ENCODE assay signal across 8 cellular contexts in genomic region chr1:40978886-40979240, GRCh38. TPM values are rescaled to one million over a fixed set of nuclear protein-coding genes. Genes with fewer than 3 reads are reported as not detected.
DNase-seq lines count a peak whose midpoint lies in the region; ATAC-seq, FAIRE-seq and TF ChIP-seq lines count a peak whose summit lies in the region.

No MANE protein-coding gene starts in this region.

- no peaks in the 10 kb centered on the region for H3K9me3 ChIP-seq in CD4-positive, alpha-beta memory T cell (ENCODE audit: control insufficient read depth in 1 of 2, low read length in 2 of 2)
- H3K9me3 ChIP-seq in PC-9 (ENCODE audit: insufficient read depth, low read depth) (no peaks in the 10 kb centered on the region), endothelial cell of umbilical vein (replicated peaks; ENCODE audit: control insufficient read depth, insufficient read depth, low read length) (no peaks in the 10 kb centered on the region), neutrophil (no peaks in the 10 kb centered on the region)

- H2AFZ ChIP-seq in PC-9 (peak overlapping the region; percentile 88), endothelial cell of umbilical vein (ENCODE audit: low read depth, low read length) (peak overlapping the region; percentile 99)

- H3K9me3 Mint-ChIP-seq in CD4-positive, alpha-beta memory T cell, result no peaks in the 10 kb centered on the region

- peaks cover 0 to 11% of the 10 kb centered on the region in 2 donors for H3K36me3 Mint-ChIP-seq in CD4-positive, alpha-beta memory T cell

- dilution Hi-C loops in endothelial cell of umbilical vein (cut with MboI; ENCODE audit: extremely low pct_ligation_motif_present, low sequenced_read_pairs), result no loop called here

- peaks cover 25% of the 10 kb centered on the region for H3K4me1 ChIP-seq in CD4-positive, alpha-beta memory T cell (ENCODE audit: insufficient read depth, low read length)
- H3K4me1 ChIP-seq in PC-9 (replicated peaks; ENCODE audit: insufficient read depth), result peaks cover 22% of the 10 kb centered on the region
- peaks cover 18% of the 10 kb centered on the region for H3K4me1 ChIP-seq in endothelial cell of umbilical vein (ENCODE audit: control insufficient read depth, extremely low read depth, insufficient read depth, low read length)
- peaks cover 9 to 16% of the 10 kb centered on the region in 2 experiments for H3K4me1 ChIP-seq in neutrophil (ENCODE audit: control insufficient read depth in 1 of 2, insufficient read depth in 1 of 2, low read depth in 1 of 2, low read length in 1 of 2)

- BruUV-seq in PC-9 (replicated peaks; lab: Mats Ljungman, UMichigan) (TSS peak; percentile 82), endothelial cell of umbilical vein (replicated peaks; lab: Mats Ljungman, UMichigan) (no TSS peak)

- H3K4me2 ChIP-seq in PC-9, result peak overlapping the region; percentile 98
- peak overlapping the region; percentile 49 for H3K4me2 ChIP-seq in endothelial cell of umbilical vein (ENCODE audit: insufficient read depth, low read length)

- H4K20me1 ChIP-seq in PC-9 (ENCODE audit: insufficient read depth), result peaks cover 27% of the 10 kb centered on the region
- H4K20me1 ChIP-seq in endothelial cell of umbilical vein (replicated peaks; ENCODE audit: control insufficient read depth, extremely low read depth, insufficient read depth, low read length), result no peaks in the 10 kb centered on the region

- DNase-seq in CD4-positive, alpha-beta memory T cell, result peak in 2 of 5 donors; percentile 6 to 9
- DNase-seq in PC-9 (no peak), endothelial cell of umbilical vein (ENCODE audit: low read depth, low spot score) (no peak), NCI-H82 treated with DMSO at 0.1 percent for 48 hours (lab: John Stamatoyannopoulos, UW; ENCODE audit: unreplicated experiment) (no peak)
- no peak for DNase-seq in activated effector memory CD4-positive, alpha-beta T cell treated with anti-CD3 and anti-CD28 coated beads, Interleukin-2, amount 50 U/mL, for 16 hours

- TF ChIP-seq POLR2A in endothelial cell of umbilical vein (IDR thresholded peaks at IDR 0.05; ENCODE audit: low read depth, low read length), result no peak

- H3F3A ChIP-seq in PC-9 (ENCODE audit: insufficient read depth, low read depth), result peaks cover 20% of the 10 kb centered on the region

- no peak for TF ChIP-seq CTCF in PC-9 (conservative IDR thresholded peaks at IDR 0.05)
- TF ChIP-seq CTCF in endothelial cell of umbilical vein (IDR thresholded peaks at IDR 0.05; ENCODE audit: extremely low read depth in 1 of 2, insufficient read depth in 1 of 2, low read depth in 1 of 2, low read length in 2 of 2), result no peak
- no peak for TF ChIP-seq CTCF in neutrophil (IDR thresholded peaks at IDR 0.05)

- CTCF ChIA-PET in CD4-positive, alpha-beta memory T cell (lab: Charles Lee; ENCODE audit: partially characterized antibody), result interaction anchor here (1.1 to 3.8 kb wide), 5 partner anchors 15 to 29 kb away, joined by 3 to 32 read pairs (median 5); no protein-coding TSS in a partner anchor
- CTCF ChIA-PET in PC-9 (lab: Charles Lee), result no interaction called here
- CTCF ChIA-PET in endothelial cell of umbilical vein (lab: Charles Lee), result interaction anchor here (1.4 to 1.7 kb wide), 3 partner anchors 8 to 26 kb away, joined by 3 to 7 read pairs (median 5); no protein-coding TSS in a partner anchor

- H3K27ac Mint-ChIP-seq in CD4-positive, alpha-beta memory T cell, result peak overlapping the region in 6 of 7 donors; percentile 61 to 90 (median 88)

- H3K9me1 ChIP-seq in endothelial cell of umbilical vein (replicated peaks; ENCODE audit: control insufficient read depth, extremely low read depth, insufficient read depth, low read length), result no peaks in the 10 kb centered on the region

- H3K27me3 ChIP-seq in CD4-positive, alpha-beta memory T cell (ENCODE audit: insufficient read depth, low read length), result no peaks in the 10 kb centered on the region
- H3K27me3 ChIP-seq in PC-9 (ENCODE audit: insufficient read depth, low read depth), result no peaks in the 10 kb centered on the region
- H3K27me3 ChIP-seq in endothelial cell of umbilical vein (ENCODE audit: control insufficient read depth in 2 of 2, insufficient read depth in 2 of 2, low read length in 2 of 2), result no peaks in the 10 kb centered on the region
- H3K27me3 ChIP-seq in neutrophil, result no peaks in the 10 kb centered on the region

- POLR2A ChIA-PET in CD4-positive, alpha-beta memory T cell (lab: Charles Lee; ENCODE audit: partially characterized antibody), result interaction anchor here (0.6 to 2.9 kb wide), 7 partner anchors 11 to 290 kb away, joined by 3 to 25 read pairs (median 4); partner anchors contain the start of genes CITED4 and NFYC
- POLR2A ChIA-PET in PC-9 (lab: Charles Lee; ENCODE audit: unreplicated experiment), result interaction anchor here (0.6 kb wide), 1 partner anchor 448 kb away, joined by 3 read pairs; no protein-coding TSS in a partner anchor
- POLR2A ChIA-PET in endothelial cell of umbilical vein (lab: Charles Lee), result interaction anchor here (0.9 kb wide), 1 partner anchor 121 kb away, joined by 3 read pairs; no protein-coding TSS in a partner anchor

- peak overlapping the region; percentile 90 for H3K9ac ChIP-seq in endothelial cell of umbilical vein (replicated peaks; ENCODE audit: extremely low read depth, insufficient read depth, low read length)

- H3K27me3 Mint-ChIP-seq in CD4-positive, alpha-beta memory T cell, result no peaks in the 10 kb centered on the region

- peak overlapping the region; percentile 81 for H3K27ac ChIP-seq in CD4-positive, alpha-beta memory T cell (ENCODE audit: low read depth, low read length)
- peak overlapping the region; percentile 84 for H3K27ac ChIP-seq in PC-9
- peak overlapping the region; percentile 88 for H3K27ac ChIP-seq in endothelial cell of umbilical vein (ENCODE audit: insufficient read depth, low read depth, low read length)
- H3K27ac ChIP-seq in neutrophil, result peak overlapping the region; percentile 77

- H3K36me3 ChIP-seq in CD4-positive, alpha-beta memory T cell (ENCODE audit: insufficient read depth, low read length), result peaks cover 8% of the 10 kb centered on the region
- peaks cover 16% of the 10 kb centered on the region for H3K36me3 ChIP-seq in PC-9 (ENCODE audit: low read depth)
- no peaks in the 10 kb centered on the region for H3K36me3 ChIP-seq in endothelial cell of umbilical vein (ENCODE audit: control insufficient read depth in 2 of 2, extremely low read depth in 1 of 2, insufficient read depth in 2 of 2, low read length in 2 of 2)
- H3K36me3 ChIP-seq in neutrophil, result no peaks in the 10 kb centered on the region

- peak; percentile 4 for FAIRE-seq in endothelial cell of umbilical vein (lab: Jason Lieb, UNC)

- peak overlapping the region; percentile 45 to 80 for H3K4me3 ChIP-seq in CD4-positive, alpha-beta memory T cell (ENCODE audit: low read length in 2 of 2)
- peak overlapping the region; percentile 92 for H3K4me3 ChIP-seq in PC-9
- H3K4me3 ChIP-seq in endothelial cell of umbilical vein (replicated peaks in 1 of 3; ENCODE audit: insufficient read depth in 1 of 3, low read depth in 1 of 3, low read length in 3 of 3), result peak overlapping the region; percentile 11 to 69 (median 69)
- peak overlapping the region; percentile 92 to 100 for H3K4me3 ChIP-seq in neutrophil (ENCODE audit: low read depth in 1 of 2, low read length in 1 of 2)

- peaks cover 39% of the 10 kb centered on the region for H3K79me2 ChIP-seq in PC-9 (ENCODE audit: low read depth)
- peaks cover 39% of the 10 kb centered on the region for H3K79me2 ChIP-seq in endothelial cell of umbilical vein (ENCODE audit: control insufficient read depth, insufficient read depth, low read length)

- no peaks in the 10 kb centered on the region for H3K9me2 ChIP-seq in PC-9 (ENCODE audit: insufficient read depth)

- H3K4me3 Mint-ChIP-seq in CD4-positive, alpha-beta memory T cell, result peak overlapping the region; percentile 81 to 89 (median 84)

- H3K4me1 Mint-ChIP-seq in CD4-positive, alpha-beta memory T cell, result peaks cover 17 to 27% (median 22%) of the 10 kb centered on the region in 4 donors

- intact Hi-C loops in CD4-positive, alpha-beta memory T cell (cut with micrococcal nuclease), result loop anchor here (1.0 to 5.0 kb wide), 3 partner anchors 24 to 1402 kb away; partner anchors contain the start of gene PABPC4
- intact Hi-C loops in PC-9 (cut with micrococcal nuclease; ENCODE audit: unreplicated experiment), result loop anchor here (1.0 kb wide), 1 partner anchor 27 kb away; no protein-coding TSS in a partner anchor
- intact Hi-C loops in endothelial cell of umbilical vein (cut with micrococcal nuclease), result loop anchor here (1.0 kb wide), 1 partner anchor 24 kb away; no protein-coding TSS in a partner anchor

- no peak for ATAC-seq in GM18873 (IDR thresholded peaks at IDR 0.05; ENCODE audit: low FRiP score, unreplicated experiment)
- ATAC-seq in GM19351 (IDR thresholded peaks at IDR 0.05; ENCODE audit: unreplicated experiment), result no peak

TF ChIP-seq in endothelial cell of umbilical vein, 7 proteins besides CTCF, POLR2A, EP300 and RAD21 (continues in another document):
- TF ChIP-seq MYC (IDR thresholded peaks at IDR 0.05; ENCODE audit: low read depth, low read length), result no peak

RNA-seq across cellular contexts. Expression of gene CTPS1, which starts 0.6 kb away (rescaled TPM):
- 10 to 100 TPM; 18.5 to 19.7 TPM for total RNA-seq in CD4-positive, alpha-beta memory T cell
- polyA plus RNA-seq in CD4-positive, alpha-beta memory T cell, result 10 to 100 TPM; 11.6 to 14.2 TPM
- 80.5 and 91.9 TPM in 2 replicates for total RNA-seq in PC-9 (2021)
- 63.8 and 65.8 TPM in 2 replicates for total RNA-seq in endothelial cell of umbilical vein
- 19.2 and 24.9 TPM in 2 replicates for polyA plus RNA-seq in endothelial cell of umbilical vein
- 30.0 and 40.4 TPM in 2 replicates for polyA plus RNA-seq in endothelial cell of umbilical vein (2011; cell fraction: cytosol; rRNA removed)
- 86.3 and 112 TPM in 2 replicates for polyA plus RNA-seq in endothelial cell of umbilical vein (2011; cell fraction: nucleus; rRNA removed)
- polyA plus RNA-seq in endothelial cell of umbilical vein (2012), result 45.4 and 52.0 TPM in 2 replicates
- 44.4 and 46.0 TPM in 2 replicates for polyA minus RNA-seq in endothelial cell of umbilical vein
- polyA minus RNA-seq in endothelial cell of umbilical vein (2011; cell fraction: cytosol; rRNA and poly(A)+ RNA removed), result 49.9 TPM
- 54.9 and 77.7 TPM in 2 replicates for polyA minus RNA-seq in endothelial cell of umbilical vein (2011; cell fraction: nucleus; rRNA and poly(A)+ RNA removed)

RNA-seq across cellular contexts. Expression of gene SLFNL1, which starts 42.7 kb away (rescaled TPM):
- total RNA-seq in CD4-positive, alpha-beta memory T cell, result 1 to 10 TPM; 1.2 to 1.6 TPM
- under 1 TPM in 1 of 2 donors, not detected in 1; 0.77 TPM for polyA plus RNA-seq in CD4-positive, alpha-beta memory T cell
- 0.35 and 0.41 TPM in 2 replicates for total RNA-seq in PC-9 (2021)
- total RNA-seq in endothelial cell of umbilical vein, result 0.29 and 0.39 TPM in 2 replicates
- polyA plus RNA-seq in endothelial cell of umbilical vein, result 0.14 and 0.25 TPM in 2 replicates
- 0.03 and 0.04 TPM in 2 replicates for polyA plus RNA-seq in endothelial cell of umbilical vein (2011; cell fraction: cytosol; rRNA removed)
- 0.63 and 0.84 TPM in 2 replicates for polyA plus RNA-seq in endothelial cell of umbilical vein (2011; cell fraction: nucleus; rRNA removed)
- 0.27 and 0.40 TPM in 2 replicates for polyA plus RNA-seq in endothelial cell of umbilical vein (2012)
- 0.34 and 0.45 TPM in 2 replicates for polyA minus RNA-seq in endothelial cell of umbilical vein
- not detected for polyA minus RNA-seq in endothelial cell of umbilical vein (2011; cell fraction: cytosol; rRNA and poly(A)+ RNA removed)
- 0.82 and 2.7 TPM in 2 replicates for polyA minus RNA-seq in endothelial cell of umbilical vein (2011; cell fraction: nucleus; rRNA and poly(A)+ RNA removed)
